ENCODE assay signal across 22 cellular contexts in genomic region chr12:130647814-130648213, GRCh38.
"Had no signal": no experiment of that assay in that cellular context is flagged by ENCODE, and none has a peak within 500 bp of the region (broad histone marks: within the 10 kb centered on the region; RNA-seq: fewer than 3 reads in every experiment).

No MANE protein-coding gene starts in this region.

- H3K27ac ChIP-seq: KMS-11, SJSA1, SK-N-MC had no signal

- H3K4me1 ChIP-seq: SJSA1 had no signal

- H3K36me3 ChIP-seq: SJSA1 had no signal

- H3K4me3 ChIP-seq: K562, SJSA1, SK-N-MC had no signal

- ATAC-seq: K562, T-cell had no signal

- H3K9me3 ChIP-seq: SJSA1 had no signal

- H3K9ac ChIP-seq: KMS-11 had no signal

- H3K27me3 ChIP-seq: SJSA1 had no signal

- FAIRE-seq: K562, RCC 7860 had no signal

- H3K4me2 ChIP-seq: KMS-11 had no signal

- DNase-seq: Kasumi-1, MM.1S, NCI-H1092 treated with DMSO at 0.1 percent for 48 hours, NCI-H1436, NCI-H1694, NCI-H187 treated with DMSO at 0.1 percent for 48 hours, NCI-H2081, NCI-H2107, NCI-H345, NCI-H446 treated with DMSO at 0.1 percent for 48 hours, NCI-H510A treated with DMSO at 0.1 percent for 48 hours, NCI-H526, Right ventricle myocardium superior, RPMI8226, SIG-M5, SW 1271, T-cell had no signal
